10 cellular contexts compared by ENCODE assay signal in genomic region chr11:20604864-20605601, GRCh38. TPM values are rescaled to one million over a fixed set of nuclear protein-coding genes. Genes with fewer than 3 reads are reported as not detected.
"Had no signal": no experiment of that assay in that cellular context is flagged by ENCODE, and none has a peak within 500 bp of the region (broad histone marks: within the 10 kb centered on the region; RNA-seq: fewer than 3 reads in every experiment).

No MANE protein-coding gene starts in this region.

- H3K4me3 ChIP-seq: GM23338, K562 had no signal

- DNase-seq: H9, HCEC 1CT, IMR-90 had no signal

- H3K27ac Mint-ChIP-seq: GM23338, H9 had no signal

- H2AFZ ChIP-seq: GM23338 had no signal

- FAIRE-seq: H1, H54, HepG2, K562 had no signal

- H3K4me2 ChIP-seq: GM23338 had no signal

- ATAC-seq: GM23338, HepG2, K562 had no signal

- H3K4me3 Mint-ChIP-seq: GM23338, H9 had no signal

- H3K27ac ChIP-seq: HL-60 had no signal

- H3K9me3 Mint-ChIP-seq: GM23338 had no signal

RNA-seq across cellular contexts. Expression of gene SLC6A5, which starts 5.6 kb away (rescaled TPM):
- total RNA-seq: GM23338, H1, H9, HepG2, HT1080, IMR-90, K562 had no signal
- polyA plus RNA-seq: GM23338, H1, HepG2, IMR-90 had no signal
